In the genomic region with DNA sequence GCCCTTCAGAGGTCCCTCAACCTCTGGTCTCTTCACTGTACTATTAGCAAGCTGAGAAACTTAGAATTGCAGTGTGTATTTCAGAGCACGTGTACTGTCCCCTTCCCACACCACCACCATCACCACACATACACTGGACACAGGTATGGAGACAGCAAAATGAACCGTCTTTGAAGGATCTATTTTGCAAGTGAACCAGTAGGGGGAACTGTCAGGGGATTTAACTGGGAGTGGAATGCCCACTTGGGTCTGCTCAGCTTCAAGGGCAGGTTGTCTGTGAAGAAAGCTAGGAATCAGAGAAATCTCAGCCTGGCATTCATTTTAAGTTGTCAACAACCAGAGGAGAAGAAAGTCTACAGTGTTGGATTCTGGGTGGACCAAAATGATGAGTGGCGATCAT, we compare ENCODE assay signal across 11 cellular contexts.
DNase-seq lines count a peak whose midpoint lies in the region; ATAC-seq, FAIRE-seq and TF ChIP-seq lines count a peak whose summit lies in the region.
"Had no signal": no experiment of that assay in that cellular context is flagged by ENCODE, and none has a peak within 500 bp of the region (broad histone marks: within the 10 kb centered on the region; RNA-seq: fewer than 3 reads in every experiment).

No MANE protein-coding gene starts in this region.

- H3K4me1 ChIP-seq in HepG2 (ENCODE audit: insufficient read depth, low read length) (no peaks in the 10 kb centered on the region), right lobe of liver (peaks cover 0 to 40% (median 14%) of the 10 kb centered on the region in 4 donors)
- H3K4me1 ChIP-seq: SJSA1 had no signal

- in situ Hi-C loops in HepG2 (cut with HindIII; ENCODE audit: extremely low pct_ligation_motif_present, low pct_unique_long_range_greater_than_20kb) = no loop called here

- no peaks in the 10 kb centered on the region for H3K9me3 ChIP-seq in HepG2 (ENCODE audit: low read length)
- H3K9me3 ChIP-seq in right lobe of liver = no peaks in the 10 kb centered on the region
- H3K9me3 ChIP-seq: SJSA1 had no signal

- no peaks in the 10 kb centered on the region for H3K79me2 ChIP-seq in HepG2 (ENCODE audit: insufficient read depth, low read length)

- H3K27me3 ChIP-seq in HepG2 (ENCODE audit: control insufficient read depth in 1 of 2, insufficient read depth in 2 of 2, low read length in 2 of 2) (no peaks in the 10 kb centered on the region), right lobe of liver (no peaks in the 10 kb centered on the region)
- H3K27me3 ChIP-seq: SJSA1 had no signal

- intact Hi-C loops in HepG2 (cut with micrococcal nuclease; ENCODE audit: unreplicated experiment) (no loop called here), right lobe of liver (cut with DNase I) (no loop called here)

- H3K4me2 ChIP-seq in HepG2 (ENCODE audit: low read depth, low read length) = no peak overlapping the region

- 42% methylated on average over 3 of the region's 3 CpGs for WGBS in HepG2 (ENCODE audit: low lambda C conversion rate)
- 81% methylated on average over 3 of the region's 3 CpGs for WGBS in right lobe of liver (ENCODE audit: insufficient coverage, low coverage, low lambda C conversion rate, missing lambda C conversion rate)

- ATAC-seq in HepG2 (peak; percentile 86), right lobe of liver (no peak), HG03571 (IDR thresholded peaks at IDR 0.05; ENCODE audit: unreplicated experiment) (no peak)
- ATAC-seq: sciatic nerve had no signal

- peak; percentile 13 for DNase-seq in HepG2 (ENCODE audit: low spot score)
- DNase-seq in right lobe of liver = no peak
- peak; percentile 18 for DNase-seq in RPMI7951 (ENCODE audit: low read depth)
- peak; percentile 50 for DNase-seq in fibroblast of villous mesenchyme (ENCODE audit: low read depth)
- DNase-seq in urothelium cell line (ENCODE audit: low spot score) = no peak
- no peak for DNase-seq in stimulated activated CD4-positive, alpha-beta T cell treated with anti-CD3 and anti-CD28 coated beads, Interleukin-12 subunit alpha, Interleukin-12 subunit beta, amount 100 ng/mL, for 4 hours
- no peak for DNase-seq in nucleus accumbens (lab: John Stamatoyannopoulos, UW)
- DNase-seq: C1 segment of cervical spinal cord had no signal

- BruUV-seq in HepG2 (replicated peaks; lab: Mats Ljungman, UMichigan) = no TSS peak

- POLR2A ChIA-PET in HepG2 (lab: Yijun Ruan, JAX) = no interaction called here

- H3K9ac ChIP-seq in HepG2 (ENCODE audit: insufficient read depth, low read depth, low read length) = no peak overlapping the region

- CTCF ChIA-PET in HepG2 (lab: Yijun Ruan, JAX; ENCODE audit: low intra/inter-chr PET ratio, low total read pairs) = no interaction called here

- no peaks in the 10 kb centered on the region for H4K20me1 ChIP-seq in HepG2 (ENCODE audit: insufficient read depth, low read length)

- TF ChIP-seq POLR2A in HepG2 (IDR thresholded peaks at IDR 0.05; ENCODE audit: insufficient read depth in 1 of 2, low read depth in 2 of 2, low read length in 2 of 2) (no peak), right lobe of liver (IDR thresholded peaks at IDR 0.05) (no peak)

- FAIRE-seq in HepG2 (lab: Jason Lieb, UNC) (peak; percentile 34), urothelium cell line (lab: Jason Lieb, UNC) (peak; percentile 23)

- H3K4me3 ChIP-seq in HepG2 (replicated peaks in 1 of 3; ENCODE audit: insufficient read depth in 1 of 3, low read depth in 2 of 3, low read length in 3 of 3) (no peak overlapping the region), right lobe of liver (no peak overlapping the region), fibroblast of villous mesenchyme (ENCODE audit: low read depth, low read length) (no peak overlapping the region)
- H3K4me3 ChIP-seq: SJSA1 had no signal

- no peak for TF ChIP-seq EP300 in HepG2 (IDR thresholded peaks at IDR 0.05; ENCODE audit: low read depth in 2 of 2, low read length in 2 of 2)
- TF ChIP-seq EP300 in HepG2 (CRISPR knock-in tag; IDR thresholded peaks at IDR 0.05; ENCODE audit: borderline replicate concordance) = no peak

- H3K36me3 ChIP-seq in HepG2 (replicated peaks in 1 of 2; ENCODE audit: control insufficient read depth in 1 of 2, insufficient read depth in 2 of 2, low read length in 2 of 2) (no peaks in the 10 kb centered on the region), right lobe of liver (no peaks in the 10 kb centered on the region)
- H3K36me3 ChIP-seq: SJSA1 had no signal

- H2AFZ ChIP-seq in HepG2 (ENCODE audit: low read length) = no peak overlapping the region

- H3K27ac ChIP-seq in HepG2 (ENCODE audit: extremely low read length, insufficient read depth, low read length) = no peak overlapping the region
- no peak overlapping the region for H3K27ac ChIP-seq in right lobe of liver
- H3K27ac ChIP-seq: SJSA1 had no signal

- peak; percentile 34; the same call in 1 of the 2 replicates for TF ChIP-seq CTCF in HepG2 (CRISPR knock-in tag; IDR thresholded peaks at IDR 0.05)
- TF ChIP-seq CTCF in right lobe of liver (IDR thresholded peaks at IDR 0.05) = peak in 1 of 4 donors; percentile 12
- peak; percentile 48 for TF ChIP-seq CTCF in fibroblast of villous mesenchyme (IDR thresholded peaks at IDR 0.05; ENCODE audit: insufficient read depth, low read depth, low read length)

- TF ChIP-seq RAD21 in HepG2 (CRISPR knock-in tag; IDR thresholded peaks at IDR 0.05) = no peak

TF ChIP-seq in HepG2, 621 proteins besides CTCF, POLR2A, EP300 and RAD21:
- TF ChIP-seq KLF9 (CRISPR knock-in tag; IDR thresholded peaks at IDR 0.05; ENCODE audit: low read depth) (no peak), SMC3 (IDR thresholded peaks at IDR 0.05; ENCODE audit: low read length) (peak; percentile 34; the same call in 1 of the 2 replicates), STAG1 (CRISPR knock-in tag; IDR thresholded peaks at IDR 0.05) (peak; percentile 40; the same call in 1 of the 2 replicates), RERE (CRISPR knock-in tag; IDR thresholded peaks at IDR 0.05; ENCODE audit: low read depth) (no peak), MXD4 (CRISPR knock-in tag; IDR thresholded peaks at IDR 0.05) (no peak), SP1 (IDR thresholded peaks at IDR 0.05) (no peak), SP1 (CRISPR knock-in tag; IDR thresholded peaks at IDR 0.05) (no peak)
- TF ChIP-seq, protein P1, sequence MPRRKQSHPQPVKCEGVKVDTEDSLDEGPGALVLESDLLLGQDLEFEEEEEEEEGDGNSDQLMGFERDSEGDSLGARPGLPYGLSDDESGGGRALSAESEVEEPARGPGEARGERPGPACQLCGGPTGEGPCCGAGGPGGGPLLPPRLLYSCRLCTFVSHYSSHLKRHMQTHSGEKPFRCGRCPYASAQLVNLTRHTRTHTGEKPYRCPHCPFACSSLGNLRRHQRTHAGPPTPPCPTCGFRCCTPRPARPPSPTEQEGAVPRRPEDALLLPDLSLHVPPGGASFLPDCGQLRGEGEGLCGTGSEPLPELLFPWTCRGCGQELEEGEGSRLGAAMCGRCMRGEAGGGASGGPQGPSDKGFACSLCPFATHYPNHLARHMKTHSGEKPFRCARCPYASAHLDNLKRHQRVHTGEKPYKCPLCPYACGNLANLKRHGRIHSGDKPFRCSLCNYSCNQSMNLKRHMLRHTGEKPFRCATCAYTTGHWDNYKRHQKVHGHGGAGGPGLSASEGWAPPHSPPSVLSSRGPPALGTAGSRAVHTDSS (CRISPR knock-in tag; conservative IDR thresholded peaks at IDR 0.05) = no peak
TF ChIP-seq in HepG2: peak in this region for 2.

Comparison
In these comparisons a context has a peak if more than half of its experiments do, and no peak if none do; other contexts are left out.
1. DNase-seq: peak in HepG2 (single experiment), RPMI7951 (single experiment) and fibroblast of villous mesenchyme (single experiment); none in right lobe of liver (0 of 3), urothelium cell line (single experiment), stimulated activated CD4-positive, alpha-beta T cell treated with anti-CD3 and anti-CD28 coated beads, Interleukin-12 subunit alpha, Interleukin-12 subunit beta, amount 100 ng/mL, for 4 hours (single experiment) and nucleus accumbens (0 of 56).